8 cellular contexts compared by ENCODE assay signal in the genomic region with DNA sequence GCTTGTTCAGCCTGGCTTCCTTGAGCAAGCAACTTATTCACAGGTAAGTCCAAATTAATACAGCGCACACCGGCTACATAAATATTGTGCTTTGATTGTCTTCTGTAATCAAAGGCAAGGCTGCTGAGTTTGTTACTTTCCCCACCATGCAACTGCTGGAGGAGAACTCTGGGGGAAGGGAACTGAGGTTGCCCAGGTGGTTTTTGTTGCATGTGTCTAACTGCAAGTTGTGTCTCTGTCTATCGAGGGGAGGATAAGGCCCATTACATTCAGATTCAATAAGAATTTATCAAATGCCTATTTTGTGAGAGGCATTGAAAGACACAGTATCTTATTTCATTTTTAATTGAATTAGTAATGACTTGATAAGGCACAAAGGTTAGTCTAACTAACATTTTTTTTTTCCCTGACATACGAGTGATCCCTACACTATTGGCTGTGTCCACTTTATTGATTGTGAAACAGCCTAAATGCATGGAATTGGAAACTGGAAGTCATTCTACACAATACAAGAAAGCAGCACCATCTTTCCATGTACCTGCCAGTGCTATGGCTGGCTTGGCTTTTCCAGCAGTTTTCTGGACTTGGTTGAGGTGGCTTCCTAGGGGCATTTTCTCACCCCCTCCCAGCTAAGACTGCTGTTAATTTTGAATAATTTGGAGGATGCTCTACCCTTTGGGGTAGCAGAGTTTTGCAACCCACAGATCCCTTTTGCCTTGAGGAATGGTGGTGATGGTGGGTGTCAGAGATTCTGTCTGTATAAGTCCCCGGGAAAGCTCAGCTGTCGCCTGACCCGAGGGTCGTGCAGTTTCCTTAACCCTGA. TPM values are rescaled to one million over a fixed set of nuclear protein-coding genes. Genes with fewer than 3 reads are reported as not detected.
DNase-seq lines count a peak whose midpoint lies in the region; ATAC-seq and TF ChIP-seq lines count a peak whose summit lies in the region.

No MANE protein-coding gene starts in this region.

- DNase-seq in NAMALWA (ENCODE audit: low spot score) (peak; percentile 15), nephron progenitor cell (no peak), OCI-M1 (lab: John Stamatoyannopoulos, UW) (no peak)
- no peak for DNase-seq in stimulated activated CD8-positive, alpha-beta memory T cell treated with anti-CD3 and anti-CD28 coated beads, Interleukin-4, amount 100 ng/mL, for 48 hours

- no peaks in the 10 kb centered on the region for H3K36me3 Mint-ChIP-seq in nephron progenitor cell (ENCODE audit: low read depth)

- H3K4me1 ChIP-seq in BLaER1 treated with 17β-estradiol and CSF1 and Interleukin-3, amounts not matched to agents 10 nM and 100 nM = peaks cover 24 to 32% (median 27%) of the 10 kb centered on the region in 10 experiments
- peaks cover 7% of the 10 kb centered on the region for H3K4me1 ChIP-seq in ectodermal cell (ENCODE audit: control insufficient read depth, insufficient read depth, low read length)

- no peaks in the 10 kb centered on the region for H3K27me3 ChIP-seq in BLaER1 treated with 17β-estradiol and CSF1 and Interleukin-3, amounts not matched to agents 10 nM and 100 nM
- peaks cover 20% of the 10 kb centered on the region for H3K27me3 ChIP-seq in ectodermal cell (ENCODE audit: control insufficient read depth, insufficient read depth, low read length, poor library complexity, severe bottlenecking)

- H4K20me1 ChIP-seq in BLaER1 treated with 17β-estradiol and CSF1 and Interleukin-3, amounts not matched to agents 10 nM and 100 nM = peaks cover 0 to 40% (median 32%) of the 10 kb centered on the region in 11 experiments; a peak in 20 of 22 replicates

- peak overlapping the region; percentile 92 to 99 (median 96) for H3K9ac ChIP-seq in BLaER1 treated with 17β-estradiol and CSF1 and Interleukin-3, amounts not matched to agents 10 nM and 100 nM

- peaks cover 42% of the 10 kb centered on the region for H3K4me1 Mint-ChIP-seq in nephron progenitor cell

- no peaks in the 10 kb centered on the region for H3K9me3 Mint-ChIP-seq in nephron progenitor cell

- WGBS in ectodermal cell, 2 experiments = 37 to 39% methylated on average over 7 to 8 of the region's 8 CpGs

- peaks cover 2 to 8% (median 5%) of the 10 kb centered on the region in 11 experiments; a peak in 21 of 22 replicates for H3K9me3 ChIP-seq in BLaER1 treated with 17β-estradiol and CSF1 and Interleukin-3, amounts not matched to agents 10 nM and 100 nM (replicated peaks in 1 of 11)
- no peaks in the 10 kb centered on the region for H3K9me3 ChIP-seq in ectodermal cell (ENCODE audit: control insufficient read depth, low read length)

- H3K4me3 ChIP-seq in BLaER1 treated with 17β-estradiol and CSF1 and Interleukin-3, amounts not matched to agents 10 nM and 100 nM = peak overlapping the region; percentile 84 to 100 (median 98)
- peak overlapping the region; percentile 86 for H3K4me3 ChIP-seq in ectodermal cell (ENCODE audit: insufficient read depth, low read depth, low read length)

- no peak for TF ChIP-seq CTCF in nephron progenitor cell (IDR thresholded peaks at IDR 0.05)

- peak overlapping the region; percentile 72 to 98 (median 93) for H3K4me2 ChIP-seq in BLaER1 treated with 17β-estradiol and CSF1 and Interleukin-3, amounts not matched to agents 10 nM and 100 nM

- peaks cover 13% of the 10 kb centered on the region for H3K27me3 Mint-ChIP-seq in nephron progenitor cell (ENCODE audit: low read depth, poor library complexity)

- peak overlapping the region; percentile 98 for H3K27ac Mint-ChIP-seq in nephron progenitor cell

- peaks cover 0 to 19% (median under 1%) of the 10 kb centered on the region in 11 experiments; a peak in 10 of 22 replicates for H3K36me3 ChIP-seq in BLaER1 treated with 17β-estradiol and CSF1 and Interleukin-3, amounts not matched to agents 10 nM and 100 nM
- no peaks in the 10 kb centered on the region for H3K36me3 ChIP-seq in ectodermal cell (ENCODE audit: control insufficient read depth, insufficient read depth, low read length)

- H3K4me3 Mint-ChIP-seq in nephron progenitor cell = peak overlapping the region; percentile 98

- ATAC-seq in GM19463 (IDR thresholded peaks at IDR 0.05; ENCODE audit: unreplicated experiment) = no peak
- no peak for ATAC-seq in GM21723 (IDR thresholded peaks at IDR 0.05; ENCODE audit: unreplicated experiment)

- H3K27ac ChIP-seq in BLaER1 treated with 17β-estradiol and CSF1 and Interleukin-3, amounts not matched to agents 10 nM and 100 nM = peak overlapping the region; percentile 73 to 97 (median 94)
- no peak overlapping the region for H3K27ac ChIP-seq in ectodermal cell (ENCODE audit: insufficient read depth, low read depth, low read length, poor library complexity, severe bottlenecking)

RNA-seq across cellular contexts. Expression of a gene that starts 0.9 kb away (rescaled TPM):
- 12.3 TPM for polyA plus RNA-seq in ectodermal cell (2013, experiment 1 of 4)
- polyA plus RNA-seq in ectodermal cell (2013, experiment 2 of 4) = 9.3 TPM
- polyA plus RNA-seq in ectodermal cell (2013, experiment 3 of 4) = 7.2 TPM
- 10.5 TPM for polyA plus RNA-seq in ectodermal cell (2013, experiment 4 of 4)
